In the genomic region with DNA sequence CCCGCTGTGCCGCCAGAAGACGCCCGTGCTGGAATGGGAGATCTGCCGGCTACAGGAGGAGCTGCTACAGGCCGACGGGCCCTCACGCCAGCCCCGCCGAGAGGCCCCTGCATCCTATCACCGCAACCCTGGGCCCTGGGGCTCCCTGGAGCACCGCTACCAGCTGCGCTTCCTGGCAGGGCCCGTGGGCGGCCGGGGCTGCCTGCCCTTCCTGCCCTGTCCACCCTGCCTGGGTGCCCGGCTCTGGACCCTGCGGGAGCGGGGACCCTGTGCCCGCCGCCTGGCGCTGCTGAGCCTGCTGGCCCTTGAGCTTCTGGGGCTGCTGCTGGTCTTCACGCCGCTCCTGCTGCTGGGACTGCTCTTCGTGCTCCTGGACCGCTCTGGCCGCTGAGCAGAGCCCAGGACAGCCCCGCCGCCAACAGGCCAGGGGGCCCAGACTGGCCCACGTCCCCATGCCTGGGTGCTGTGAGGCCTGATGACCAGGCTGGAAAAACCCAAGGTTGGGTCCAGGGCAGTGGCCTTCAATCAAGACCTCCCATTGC, we compare ENCODE assay signal across 1 cellular context.
TF ChIP-seq lines count a peak whose summit lies in the region.

No MANE protein-coding gene starts in this region.

TF ChIP-seq in SK-N-SH treated with all-trans-retinoic acid at 6 μM for 48 hours, 23 proteins besides CTCF, POLR2A, EP300 and RAD21 (continued from another document):
- TF ChIP-seq, protein P1, sequence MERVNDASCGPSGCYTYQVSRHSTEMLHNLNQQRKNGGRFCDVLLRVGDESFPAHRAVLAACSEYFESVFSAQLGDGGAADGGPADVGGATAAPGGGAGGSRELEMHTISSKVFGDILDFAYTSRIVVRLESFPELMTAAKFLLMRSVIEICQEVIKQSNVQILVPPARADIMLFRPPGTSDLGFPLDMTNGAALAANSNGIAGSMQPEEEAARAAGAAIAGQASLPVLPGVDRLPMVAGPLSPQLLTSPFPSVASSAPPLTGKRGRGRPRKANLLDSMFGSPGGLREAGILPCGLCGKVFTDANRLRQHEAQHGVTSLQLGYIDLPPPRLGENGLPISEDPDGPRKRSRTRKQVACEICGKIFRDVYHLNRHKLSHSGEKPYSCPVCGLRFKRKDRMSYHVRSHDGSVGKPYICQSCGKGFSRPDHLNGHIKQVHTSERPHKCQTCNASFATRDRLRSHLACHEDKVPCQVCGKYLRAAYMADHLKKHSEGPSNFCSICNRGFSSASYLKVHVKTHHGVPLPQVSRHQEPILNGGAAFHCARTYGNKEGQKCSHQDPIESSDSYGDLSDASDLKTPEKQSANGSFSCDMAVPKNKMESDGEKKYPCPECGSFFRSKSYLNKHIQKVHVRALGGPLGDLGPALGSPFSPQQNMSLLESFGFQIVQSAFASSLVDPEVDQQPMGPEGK (CRISPR knock-in tag; IDR thresholded peaks at IDR 0.05; ENCODE audit: borderline replicate concordance) = no peak
- TF ChIP-seq, protein P2, sequence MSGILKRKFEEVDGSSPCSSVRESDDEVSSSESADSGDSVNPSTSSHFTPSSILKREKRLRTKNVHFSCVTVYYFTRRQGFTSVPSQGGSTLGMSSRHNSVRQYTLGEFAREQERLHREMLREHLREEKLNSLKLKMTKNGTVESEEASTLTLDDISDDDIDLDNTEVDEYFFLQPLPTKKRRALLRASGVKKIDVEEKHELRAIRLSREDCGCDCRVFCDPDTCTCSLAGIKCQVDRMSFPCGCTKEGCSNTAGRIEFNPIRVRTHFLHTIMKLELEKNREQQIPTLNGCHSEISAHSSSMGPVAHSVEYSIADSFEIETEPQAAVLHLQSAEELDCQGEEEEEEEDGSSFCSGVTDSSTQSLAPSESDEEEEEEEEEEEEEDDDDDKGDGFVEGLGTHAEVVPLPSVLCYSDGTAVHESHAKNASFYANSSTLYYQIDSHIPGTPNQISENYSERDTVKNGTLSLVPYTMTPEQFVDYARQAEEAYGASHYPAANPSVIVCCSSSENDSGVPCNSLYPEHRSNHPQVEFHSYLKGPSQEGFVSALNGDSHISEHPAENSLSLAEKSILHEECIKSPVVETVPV (CRISPR knock-in tag; IDR thresholded peaks at IDR 0.05) = no peak
- TF ChIP-seq, protein P3, sequence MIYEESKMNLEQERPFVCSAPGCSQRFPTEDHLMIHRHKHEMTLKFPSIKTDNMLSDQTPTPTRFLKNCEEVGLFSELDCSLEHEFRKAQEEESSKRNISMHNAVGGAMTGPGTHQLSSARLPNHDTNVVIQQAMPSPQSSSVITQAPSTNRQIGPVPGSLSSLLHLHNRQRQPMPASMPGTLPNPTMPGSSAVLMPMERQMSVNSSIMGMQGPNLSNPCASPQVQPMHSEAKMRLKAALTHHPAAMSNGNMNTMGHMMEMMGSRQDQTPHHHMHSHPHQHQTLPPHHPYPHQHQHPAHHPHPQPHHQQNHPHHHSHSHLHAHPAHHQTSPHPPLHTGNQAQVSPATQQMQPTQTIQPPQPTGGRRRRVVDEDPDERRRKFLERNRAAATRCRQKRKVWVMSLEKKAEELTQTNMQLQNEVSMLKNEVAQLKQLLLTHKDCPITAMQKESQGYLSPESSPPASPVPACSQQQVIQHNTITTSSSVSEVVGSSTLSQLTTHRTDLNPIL (CRISPR knock-in tag; IDR thresholded peaks at IDR 0.05; ENCODE audit: low read depth) = no peak
- TF ChIP-seq ARNTL (CRISPR knock-in tag; IDR thresholded peaks at IDR 0.05; ENCODE audit: borderline replicate concordance, low read depth) (no peak), ZFP30 (CRISPR knock-in tag; IDR thresholded peaks at IDR 0.05) (no peak), SNAI2 (CRISPR knock-in tag; IDR thresholded peaks at IDR 0.05) (no peak), TCF4 (CRISPR knock-in tag; IDR thresholded peaks at IDR 0.05; ENCODE audit: borderline replicate concordance) (no peak), ISL1 (CRISPR knock-in tag; IDR thresholded peaks at IDR 0.05) (no peak), ZNF8 (CRISPR knock-in tag; IDR thresholded peaks at IDR 0.05) (no peak), ZC3H10 (CRISPR knock-in tag; IDR thresholded peaks at IDR 0.05) (no peak), GLIS3 (CRISPR knock-in tag; IDR thresholded peaks at IDR 0.05) (no peak), CSDC2 (CRISPR knock-in tag; IDR thresholded peaks at IDR 0.05) (no peak), ESRRG (CRISPR knock-in tag; IDR thresholded peaks at IDR 0.05) (no peak), TOX (CRISPR knock-in tag; IDR thresholded peaks at IDR 0.05; ENCODE audit: borderline replicate concordance) (no peak)
- TF ChIP-seq, protein P4, sequence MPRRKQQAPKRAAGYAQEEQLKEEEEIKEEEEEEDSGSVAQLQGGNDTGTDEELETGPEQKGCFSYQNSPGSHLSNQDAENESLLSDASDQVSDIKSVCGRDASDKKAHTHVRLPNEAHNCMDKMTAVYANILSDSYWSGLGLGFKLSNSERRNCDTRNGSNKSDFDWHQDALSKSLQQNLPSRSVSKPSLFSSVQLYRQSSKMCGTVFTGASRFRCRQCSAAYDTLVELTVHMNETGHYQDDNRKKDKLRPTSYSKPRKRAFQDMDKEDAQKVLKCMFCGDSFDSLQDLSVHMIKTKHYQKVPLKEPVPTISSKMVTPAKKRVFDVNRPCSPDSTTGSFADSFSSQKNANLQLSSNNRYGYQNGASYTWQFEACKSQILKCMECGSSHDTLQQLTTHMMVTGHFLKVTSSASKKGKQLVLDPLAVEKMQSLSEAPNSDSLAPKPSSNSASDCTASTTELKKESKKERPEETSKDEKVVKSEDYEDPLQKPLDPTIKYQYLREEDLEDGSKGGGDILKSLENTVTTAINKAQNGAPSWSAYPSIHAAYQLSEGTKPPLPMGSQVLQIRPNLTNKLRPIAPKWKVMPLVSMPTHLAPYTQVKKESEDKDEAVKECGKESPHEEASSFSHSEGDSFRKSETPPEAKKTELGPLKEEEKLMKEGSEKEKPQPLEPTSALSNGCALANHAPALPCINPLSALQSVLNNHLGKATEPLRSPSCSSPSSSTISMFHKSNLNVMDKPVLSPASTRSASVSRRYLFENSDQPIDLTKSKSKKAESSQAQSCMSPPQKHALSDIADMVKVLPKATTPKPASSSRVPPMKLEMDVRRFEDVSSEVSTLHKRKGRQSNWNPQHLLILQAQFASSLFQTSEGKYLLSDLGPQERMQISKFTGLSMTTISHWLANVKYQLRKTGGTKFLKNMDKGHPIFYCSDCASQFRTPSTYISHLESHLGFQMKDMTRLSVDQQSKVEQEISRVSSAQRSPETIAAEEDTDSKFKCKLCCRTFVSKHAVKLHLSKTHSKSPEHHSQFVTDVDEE (CRISPR knock-in tag; IDR thresholded peaks at IDR 0.05) = no peak
- TF ChIP-seq, protein P5, sequence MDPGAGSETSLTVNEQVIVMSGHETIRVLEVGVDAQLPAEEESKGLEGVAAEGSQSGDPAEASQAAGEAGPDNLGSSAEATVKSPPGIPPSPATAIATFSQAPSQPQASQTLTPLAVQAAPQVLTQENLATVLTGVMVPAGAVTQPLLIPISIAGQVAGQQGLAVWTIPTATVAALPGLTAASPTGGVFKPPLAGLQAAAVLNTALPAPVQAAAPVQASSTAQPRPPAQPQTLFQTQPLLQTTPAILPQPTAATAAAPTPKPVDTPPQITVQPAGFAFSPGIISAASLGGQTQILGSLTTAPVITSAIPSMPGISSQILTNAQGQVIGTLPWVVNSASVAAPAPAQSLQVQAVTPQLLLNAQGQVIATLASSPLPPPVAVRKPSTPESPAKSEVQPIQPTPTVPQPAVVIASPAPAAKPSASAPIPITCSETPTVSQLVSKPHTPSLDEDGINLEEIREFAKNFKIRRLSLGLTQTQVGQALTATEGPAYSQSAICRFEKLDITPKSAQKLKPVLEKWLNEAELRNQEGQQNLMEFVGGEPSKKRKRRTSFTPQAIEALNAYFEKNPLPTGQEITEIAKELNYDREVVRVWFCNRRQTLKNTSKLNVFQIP (CRISPR knock-in tag; IDR thresholded peaks at IDR 0.05; ENCODE audit: borderline replicate concordance, low read depth) = no peak
